In the genomic region with DNA sequence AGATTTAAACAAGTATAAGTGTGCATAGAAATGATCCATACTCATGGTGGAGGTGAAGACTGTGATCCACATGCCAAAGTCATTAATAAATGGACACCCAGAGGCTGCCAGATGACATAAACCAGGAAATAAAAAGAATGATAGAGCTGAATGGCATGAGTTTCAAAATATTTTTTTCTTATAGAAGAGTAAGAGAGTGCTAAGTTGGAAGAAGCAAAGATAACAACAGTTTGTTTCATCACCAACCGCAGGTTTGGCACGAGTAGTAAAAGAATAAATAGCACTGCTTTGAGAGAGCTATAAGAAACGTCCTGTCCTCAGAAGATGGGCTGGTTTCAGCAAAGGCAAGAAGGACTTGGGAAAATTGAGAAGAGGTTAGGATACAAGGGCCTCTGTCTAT, we compare ENCODE assay signal across 1 cellular context.
A peak's percentile ranks its signal among the peaks of the same experiment; 100 is the strongest.
TF ChIP-seq lines count a peak whose summit lies in the region.

No MANE protein-coding gene starts in this region.

TF ChIP-seq in IMR-90, 13 proteins besides CTCF, POLR2A, EP300 and RAD21:
- no peak for TF ChIP-seq NFE2L2 (IDR thresholded peaks at IDR 0.05; ENCODE audit: low read depth, low read length)
- TF ChIP-seq CEBPB (IDR thresholded peaks at IDR 0.05; ENCODE audit: low read depth, low read length) = 0 out of 2 replicates have a peak, but pooled peaks have one; percentile 7
- TF ChIP-seq MAFK (IDR thresholded peaks at IDR 0.05; ENCODE audit: low read depth, low read length) = no peak
